24 cellular contexts compared by ENCODE assay signal in genomic region chrX:3052864-3053263, GRCh38. TPM values are rescaled to one million over a fixed set of nuclear protein-coding genes. Genes with fewer than 3 reads are reported as not detected.
"Had no signal": no experiment of that assay in that cellular context is flagged by ENCODE, and none has a peak within 500 bp of the region (broad histone marks: within the 10 kb centered on the region; RNA-seq: fewer than 3 reads in every experiment).

No MANE protein-coding gene starts in this region.

- H3K27me3 ChIP-seq: brain microvascular endothelial cell, esophagus squamous epithelium, gastroesophageal sphincter, heart left ventricle, right lobe of liver, tibial artery had no signal

- ATAC-seq: gastroesophageal sphincter; heart left ventricle; left lobe of liver; lower lobe of right lung; natural killer cell treated with Interleukin-12 subunit alpha and Interleukin-12 subunit beta and Interleukin-15 and Interleukin-18, amount 100 ng/mL, for 72 hours; psoas muscle; stimulated activated effector memory CD8-positive, alpha-beta T cell treated with anti-CD3 and anti-CD28 coated beads, Interleukin-12 subunit alpha, Interleukin-12 subunit beta, amount 100 ng/mL, for 72 hours; stimulated activated naive CD8-positive, alpha-beta T cell treated with anti-CD3 and anti-CD28 coated beads, Interleukin-15, amount 100 ng/mL, for 72 hours had no signal

- H3K27ac ChIP-seq: brain microvascular endothelial cell, gastroesophageal sphincter, heart left ventricle, lower lobe of right lung, psoas muscle, right lobe of liver, skin epidermis, tibial artery had no signal

- FAIRE-seq: colon, kidney, TTC549 had no signal

- DNase-seq: activated gamma-delta T cell treated with Interleukin-2 at 50 U/mL for 16 hours; activated T-cell treated with anti-CD3 and anti-CD28 coated beads, Interleukin-2, amount 50 U/mL, for 1 hour; brain microvascular endothelial cell; effector memory CD4-positive, alpha-beta T cell; esophagus squamous epithelium; heart left ventricle; kidney; lower lobe of right lung; psoas muscle; right lobe of liver; stimulated activated CD4-positive, alpha-beta T cell treated with anti-CD3 and anti-CD28 coated beads, Interleukin-2, amount 100 ng/mL, for 24 hours; stimulated activated naive CD8-positive, alpha-beta T cell treated with anti-CD3 and anti-CD28 coated beads, Interleukin-15, amount 100 ng/mL, for 72 hours; tibial artery had no signal

- H3K9me3 ChIP-seq: esophagus squamous epithelium, gastroesophageal sphincter, heart left ventricle, lower lobe of right lung, psoas muscle, right lobe of liver, tibial artery had no signal

- H3K4me3 ChIP-seq: esophagus squamous epithelium, gastroesophageal sphincter, heart left ventricle, lower lobe of right lung, psoas muscle, right lobe of liver, skin epidermis, tibial artery had no signal

- H3K36me3 ChIP-seq: brain microvascular endothelial cell, esophagus squamous epithelium, gastroesophageal sphincter, heart left ventricle, lower lobe of right lung, right lobe of liver, tibial artery had no signal

- H3K4me1 ChIP-seq: esophagus squamous epithelium, gastroesophageal sphincter, heart left ventricle, lower lobe of right lung, psoas muscle, right lobe of liver, tibial artery had no signal

RNA-seq across cellular contexts. Expression of gene ARSF, which starts 11.6 kb away (rescaled TPM):
- total RNA-seq: dermis microvascular lymphatic vessel endothelial cell; heart left ventricle; kidney; mesenteric fat pad; natural killer cell treated with Interleukin-12 subunit alpha and Interleukin-12 subunit beta and Interleukin-15 and Interleukin-18, amount 100 ng/mL, for 72 hours; osteocyte; psoas muscle had no signal
- polyA plus RNA-seq: heart left ventricle had no signal

RNA-seq across cellular contexts. Expression of gene ARSH, which starts 46.5 kb away (rescaled TPM):
- total RNA-seq: dermis microvascular lymphatic vessel endothelial cell; heart left ventricle; kidney; left lobe of liver; lower lobe of right lung; mesenteric fat pad; natural killer cell treated with Interleukin-12 subunit alpha and Interleukin-12 subunit beta and Interleukin-15 and Interleukin-18, amount 100 ng/mL, for 72 hours; osteocyte; psoas muscle; right lobe of liver had no signal
- polyA plus RNA-seq: heart left ventricle, psoas muscle, urinary bladder had no signal
